Comparison of ENCODE assay signal across 8 cellular contexts in genomic region chrX:13690836-13691235, GRCh38. TPM values are rescaled to one million over a fixed set of nuclear protein-coding genes. Genes with fewer than 3 reads are reported as not detected.
DNase-seq lines count a peak whose midpoint lies in the region; ATAC-seq and TF ChIP-seq lines count a peak whose summit lies in the region.

No MANE protein-coding gene starts in this region.

- CTCF ChIA-PET in Calu3 (lab: Charles Lee) = interaction anchor here (0.7 kb wide), 1 partner anchor 1654 kb away, joined by 3 read pairs; no protein-coding TSS in a partner anchor

- H3K4me3 ChIP-seq in Karpas-422 (ENCODE audit: low read length) = peak overlapping the region; percentile 70

- no peaks in the 10 kb centered on the region for H3K9me3 ChIP-seq in Karpas-422 (ENCODE audit: low read length)

- H3K27ac Mint-ChIP-seq in Calu3 (ENCODE audit: unreplicated experiment) = peak overlapping the region; percentile 95
- no peak overlapping the region for H3K27ac Mint-ChIP-seq in neural crest cell (ENCODE audit: unreplicated experiment)

- H3K79me2 ChIP-seq in Karpas-422 (ENCODE audit: low read length) = peaks cover 67% of the 10 kb centered on the region

- TF ChIP-seq CTCF in Calu3 (IDR thresholded peaks at IDR 0.05; ENCODE audit: unreplicated experiment) (peak; percentile 22), neural crest cell (conservative IDR thresholded peaks at IDR 0.05) (no peak)

- peak overlapping the region; percentile 75 for H3K4me2 ChIP-seq in Karpas-422 (ENCODE audit: low read depth, low read length, poor library complexity, severe bottlenecking)

- DNase-seq in Calu3 (peak; percentile 39), Karpas-422 (peak; percentile 68), neural crest cell (ENCODE audit: low read depth, low spot score) (no peak), NCI-H345 (lab: John Stamatoyannopoulos, UW) (no peak), MV-4-11 (lab: John Stamatoyannopoulos, UW) (no peak), GM19238 (ENCODE audit: insufficient read length, low spot score) (no peak)
- peak; percentile 9 for DNase-seq in central memory CD4-positive, alpha-beta T cell

- peak overlapping the region; percentile 84 for H3K9ac ChIP-seq in Karpas-422 (ENCODE audit: low read length)

- H3K36me3 ChIP-seq in Karpas-422 (ENCODE audit: insufficient read depth, low read length) = no peaks in the 10 kb centered on the region

- H3K4me3 Mint-ChIP-seq in Calu3 (ENCODE audit: low read depth, unreplicated experiment) = peak overlapping the region; percentile 86
- peak overlapping the region; percentile 94 for H3K4me3 Mint-ChIP-seq in neural crest cell

- H3K27me3 Mint-ChIP-seq in Calu3 (ENCODE audit: unreplicated experiment) (no peaks in the 10 kb centered on the region), neural crest cell (ENCODE audit: low read depth) (no peaks in the 10 kb centered on the region)

- peaks cover 12% of the 10 kb centered on the region; the same call in 1 of the 2 replicates for H4K20me1 ChIP-seq in Karpas-422 (ENCODE audit: insufficient read depth, low read depth, low read length)

- ATAC-seq in HG03039 (IDR thresholded peaks at IDR 0.05; ENCODE audit: unreplicated experiment) = no peak

- H3K4me1 Mint-ChIP-seq in Calu3 (ENCODE audit: low read depth, unreplicated experiment) = peaks cover 44% of the 10 kb centered on the region
- H3K4me1 Mint-ChIP-seq in neural crest cell = peaks cover 35% of the 10 kb centered on the region

- intact Hi-C loops in Calu3 (cut with micrococcal nuclease; ENCODE audit: unreplicated experiment) = loop anchor here (1.0 to 5.0 kb wide), 2 partner anchors 33 to 41 kb away; partner anchors contain the start of genes OFD1 and TRAPPC2

- H3K36me3 Mint-ChIP-seq in Calu3 (ENCODE audit: insufficient read depth, unreplicated experiment) (peaks cover 65% of the 10 kb centered on the region), neural crest cell (ENCODE audit: low read depth) (peaks cover 2% of the 10 kb centered on the region)

- H3K9me3 Mint-ChIP-seq in Calu3 (ENCODE audit: low read depth, unreplicated experiment) (no peaks in the 10 kb centered on the region), neural crest cell (no peaks in the 10 kb centered on the region)

- H3K4me1 ChIP-seq in Karpas-422 (ENCODE audit: low read length) = peaks cover 75% of the 10 kb centered on the region

- no peaks in the 10 kb centered on the region for H3K27me3 ChIP-seq in Karpas-422 (ENCODE audit: low read length)

- no TSS peak for BruUV-seq in Calu3 (replicated peaks; lab: Mats Ljungman, UMichigan)

- no peak overlapping the region for H2AFZ ChIP-seq in Karpas-422 (ENCODE audit: low read length)

- no peaks in the 10 kb centered on the region for H3K9me2 ChIP-seq in Karpas-422 (replicated peaks; ENCODE audit: insufficient read depth, low read length)

- peak overlapping the region; percentile 73 for H3K27ac ChIP-seq in Karpas-422 (ENCODE audit: low read length)

RNA-seq across cellular contexts. Expression of gene RAB9A, which starts 1.9 kb away (rescaled TPM):
- total RNA-seq in Calu3 (2022) = 41.4 and 42.4 TPM in 2 replicates
- 56.6 and 59.3 TPM in 2 replicates for total RNA-seq in Karpas-422 (2014; rRNA removed; shearing (Covaris generic); ENCODE audit: low replicate concordance)
- 11.6 and 14.7 TPM in 2 replicates for total RNA-seq in neural crest cell

RNA-seq across cellular contexts. Expression of gene TCEANC, which starts 37.9 kb away (rescaled TPM):
- total RNA-seq in Calu3 (2022) (1.7 and 2.1 TPM in 2 replicates), neural crest cell (3.7 and 4.6 TPM in 2 replicates)
- total RNA-seq in Karpas-422 (2014; rRNA removed; shearing (Covaris generic); ENCODE audit: low replicate concordance) = 3.4 and 4.3 TPM in 2 replicates

RNA-seq across cellular contexts. Expression of gene TRAPPC2, which starts 43.6 kb away (rescaled TPM):
- total RNA-seq in Calu3 (2022) = 20.8 and 25.1 TPM in 2 replicates
- 29.5 and 60.5 TPM in 2 replicates for total RNA-seq in Karpas-422 (2014; rRNA removed; shearing (Covaris generic); ENCODE audit: low replicate concordance)
- total RNA-seq in neural crest cell = 23.0 and 25.5 TPM in 2 replicates

RNA-seq across cellular contexts. Expression of gene OFD1, which starts 43.7 kb away (rescaled TPM):
- total RNA-seq in Calu3 (2022) (46.4 and 57.0 TPM in 2 replicates), neural crest cell (26.8 and 27.3 TPM in 2 replicates)
- 68.4 and 76.3 TPM in 2 replicates for total RNA-seq in Karpas-422 (2014; rRNA removed; shearing (Covaris generic); ENCODE audit: low replicate concordance)

Comparison
In these comparisons a context has a peak if more than half of its experiments do, and no peak if none do; other contexts are left out.
1. DNase-seq: peak in Calu3 (single experiment), Karpas-422 (single experiment) and central memory CD4-positive, alpha-beta T cell (single experiment); none in neural crest cell (single experiment), NCI-H345 (single experiment), MV-4-11 (single experiment) and GM19238 (single experiment).